Comparison of ENCODE assay signal across 16 cellular contexts in the genomic region with DNA sequence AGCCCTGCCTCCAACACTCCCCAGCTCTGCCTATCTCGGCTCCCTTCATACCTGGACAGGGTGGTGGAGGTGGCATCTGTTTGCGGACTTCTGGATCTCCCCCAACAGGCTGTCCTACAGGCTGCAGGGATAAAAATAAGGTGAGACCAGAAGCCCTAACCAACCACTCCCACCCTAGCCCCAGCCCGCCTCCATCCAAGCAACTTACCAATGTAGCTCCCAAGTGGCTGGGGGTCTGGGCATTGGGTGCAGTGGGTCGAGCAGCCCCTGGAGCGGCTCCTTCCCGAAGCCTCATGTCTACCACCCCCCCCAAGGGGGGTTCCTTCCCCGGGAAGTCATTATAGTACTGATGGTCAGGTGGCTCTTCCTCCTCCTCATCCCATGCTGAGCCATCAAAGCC.
"Had no signal": no experiment of that assay in that cellular context is flagged by ENCODE, and none has a peak within 500 bp of the region (broad histone marks: within the 10 kb centered on the region; RNA-seq: fewer than 3 reads in every experiment).

No MANE protein-coding gene starts in this region.

- DNase-seq: activated CD4-positive, alpha-beta T cell treated with anti-CD3 and anti-CD28 coated beads for 4 hours; activated CD8-positive, alpha-beta memory T cell treated with anti-CD3 and anti-CD28 coated beads for 24 hours; activated naive CD4-positive, alpha-beta T cell treated with Interleukin-2 at 50 U/mL for 16 hours; dorsolateral prefrontal cortex; hippocampal formation; stimulated activated CD4-positive, alpha-beta T cell treated with anti-CD3 and anti-CD28 coated beads, Interleukin-15, amount 100 ng/mL, for 24 hours; stimulated activated CD4-positive, alpha-beta T cell treated with anti-CD3 and anti-CD28 coated beads, Interleukin-4, amount 100 ng/mL, for 1 hour; stimulated activated naive CD4-positive, alpha-beta T cell treated with Interleukin-2 at 50 U/mL for 16 hours; T-helper 2 cell; trophoblast cell had no signal

- ATAC-seq: esophagus mucosa, WTC11 had no signal

- H3K27me3 ChIP-seq: cardiac muscle cell, dorsolateral prefrontal cortex, neural progenitor cell had no signal

- H3K4me3 ChIP-seq: cardiac muscle cell, dorsolateral prefrontal cortex, neural progenitor cell had no signal

- H3K36me3 ChIP-seq: neural progenitor cell had no signal

- H3K27ac Mint-ChIP-seq: mesothelial cell of epicardium, neural progenitor cell, WTC11 had no signal

- H3K9me3 Mint-ChIP-seq: mesothelial cell of epicardium, neural progenitor cell, WTC11 had no signal

- H3K9ac ChIP-seq: neural progenitor cell, parathyroid adenoma had no signal

- H3K27ac ChIP-seq: cardiac muscle cell, neural progenitor cell, parathyroid adenoma had no signal

- H3K4me3 Mint-ChIP-seq: mesothelial cell of epicardium, WTC11 had no signal
